ENCODE assay signal across 16 cellular contexts in the genomic region with DNA sequence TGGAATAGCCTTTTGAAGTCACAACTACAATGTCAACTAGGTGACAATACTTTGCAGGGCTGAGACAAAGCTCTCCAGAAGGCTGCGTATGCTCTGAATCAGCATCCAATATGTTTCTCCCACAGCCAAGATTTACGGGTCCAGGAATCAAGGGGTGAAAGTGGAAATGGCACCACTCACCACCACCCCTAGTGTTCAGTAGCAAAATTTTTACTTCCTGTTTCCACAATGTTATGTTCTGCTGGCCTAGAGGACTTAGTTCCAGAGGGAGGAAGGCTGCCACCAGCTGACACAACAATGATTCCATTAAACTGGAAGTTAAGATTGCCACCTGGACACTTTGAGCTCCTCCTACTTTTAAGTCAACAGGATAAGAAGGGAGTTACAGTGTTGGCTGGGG.
"Had no signal": no experiment of that assay in that cellular context is flagged by ENCODE, and none has a peak within 500 bp of the region (broad histone marks: within the 10 kb centered on the region; RNA-seq: fewer than 3 reads in every experiment).

No MANE protein-coding gene starts in this region.

- H3K4me1 ChIP-seq: esophagus squamous epithelium, right atrium auricular region had no signal

- H3K4me3 Mint-ChIP-seq: activated naive CD4-positive, alpha-beta T cell treated with anti-CD3 and anti-CD28 coated beads for 36 hours; activated T-helper 17 cell treated with anti-CD3 and anti-CD28 coated beads, Interleukin-2, amount 50 U/mL, for 72 hours; immature natural killer cell; naive thymus-derived CD4-positive, alpha-beta T cell; WTC11 had no signal

- H3K9me3 Mint-ChIP-seq: activated naive CD4-positive, alpha-beta T cell treated with anti-CD3 and anti-CD28 coated beads for 36 hours; activated T-helper 17 cell treated with anti-CD3 and anti-CD28 coated beads, Interleukin-2, amount 50 U/mL, for 72 hours; immature natural killer cell had no signal

- DNase-seq: activated CD4-positive, alpha-beta T cell treated with anti-CD3 and anti-CD28 coated beads for 48 hours; activated naive CD4-positive, alpha-beta T cell treated with anti-CD3 and anti-CD28 coated beads for 36 hours; body of pancreas; cerebellar nuclear complex; dorsolateral prefrontal cortex; esophagus squamous epithelium; foreskin fibroblast; immature natural killer cell; naive thymus-derived CD4-positive, alpha-beta T cell; posterior cingulate gyrus; stomach had no signal

- H3K9me3 ChIP-seq: body of pancreas, esophagus squamous epithelium, stomach, thoracic aorta had no signal

- ATAC-seq: activated T-helper 17 cell treated with anti-CD3 and anti-CD28 coated beads, Interleukin-2, amount 50 U/mL, for 72 hours; body of pancreas; naive thymus-derived CD4-positive, alpha-beta T cell; WTC11 had no signal

- H3K27ac ChIP-seq: body of pancreas, dorsolateral prefrontal cortex, esophagus squamous epithelium, right atrium auricular region, skin epidermis, stomach, thoracic aorta had no signal

- H3K27me3 ChIP-seq: body of pancreas, esophagus squamous epithelium, right atrium auricular region, stomach had no signal

- H3K4me3 ChIP-seq: body of pancreas, dorsolateral prefrontal cortex, esophagus squamous epithelium, right atrium auricular region, skin epidermis, stomach, thoracic aorta had no signal

- H3K27ac Mint-ChIP-seq: activated naive CD4-positive, alpha-beta T cell treated with anti-CD3 and anti-CD28 coated beads for 36 hours; activated T-helper 17 cell treated with anti-CD3 and anti-CD28 coated beads, Interleukin-2, amount 50 U/mL, for 72 hours; immature natural killer cell; naive thymus-derived CD4-positive, alpha-beta T cell; WTC11 had no signal

- H3K36me3 Mint-ChIP-seq: immature natural killer cell; naive thymus-derived CD4-positive, alpha-beta T cell had no signal

- H3K36me3 ChIP-seq: esophagus squamous epithelium, right atrium auricular region, stomach, thoracic aorta had no signal
